5 cellular contexts compared by ENCODE assay signal in genomic region chr5:177812160-177812743, GRCh38. TPM values are rescaled to one million over a fixed set of nuclear protein-coding genes. Genes with fewer than 3 reads are reported as not detected.
"Had no signal": no experiment of that assay in that cellular context is flagged by ENCODE, and none has a peak within 500 bp of the region (broad histone marks: within the 10 kb centered on the region; RNA-seq: fewer than 3 reads in every experiment).

No MANE protein-coding gene starts in this region.

RNA-seq across cellular contexts. Expression of gene FAM153A, which starts 29.6 kb away (rescaled TPM):
- total RNA-seq: dermis blood vessel endothelial cell, endothelial cell of umbilical vein, kidney epithelial cell, urinary bladder had no signal
- polyA plus RNA-seq: endothelial cell of umbilical vein, immature natural killer cell had no signal
